In the genomic region with DNA sequence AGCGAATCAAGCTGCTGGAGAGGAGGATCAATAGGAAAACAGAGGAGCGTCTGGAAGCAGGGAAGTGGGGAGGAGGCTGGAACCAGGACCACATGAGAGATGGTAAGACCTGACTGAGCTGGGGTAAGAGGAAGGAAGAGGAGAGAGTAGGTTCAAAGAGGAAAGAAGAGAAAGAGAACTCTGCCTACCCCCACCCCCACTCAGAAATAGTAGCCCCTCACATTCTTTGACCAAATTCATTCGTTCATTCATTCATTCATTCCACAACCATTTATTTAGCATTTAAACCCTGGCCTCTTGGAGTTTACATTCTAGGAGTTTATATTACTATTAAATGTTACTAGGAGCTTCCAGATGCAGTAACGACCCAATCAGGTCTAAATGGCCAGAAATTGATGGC, we compare ENCODE assay signal across 24 cellular contexts. TPM values are rescaled to one million over a fixed set of nuclear protein-coding genes. Genes with fewer than 3 reads are reported as not detected.
A peak's percentile ranks its signal among the peaks of the same experiment; 100 is the strongest.
DNase-seq lines count a peak whose midpoint lies in the region; ATAC-seq and TF ChIP-seq lines count a peak whose summit lies in the region.
"Had no signal": no experiment of that assay in that cellular context is flagged by ENCODE, and none has a peak within 500 bp of the region (broad histone marks: within the 10 kb centered on the region; RNA-seq: fewer than 3 reads in every experiment).

No MANE protein-coding gene starts in this region.

- H3K4me3 Mint-ChIP-seq in MCF 10A (ENCODE audit: unreplicated experiment) (no peak overlapping the region), activated B cell treated with CpG ODN at 0.5 μM for 24 hours (no peak overlapping the region)
- H3K4me3 Mint-ChIP-seq in activated T-helper 1 cell treated with anti-CD3 and anti-CD28 coated beads, Interleukin-12 subunit alpha, Interleukin-12 subunit beta, Interleukin-2, Interleukin-4 antibody, amounts not matched to agents 30 ng/mL and 10 ng/mL and 1 ng/mL, durations not matched to agents 14 hours and 24 hours and 36 hours: no peak overlapping the region
- H3K4me3 Mint-ChIP-seq: GM23338; T-helper 1 cell treated with Interleukin-12 subunit alpha and Interleukin-12 subunit beta and Interleukin-4 antibody, amounts not matched to agents 30 μg/mL and 1 μg/mL, for 36 hours had no signal

- H3K79me1 ChIP-seq in IMR-90 (ENCODE audit: low read depth in 1 of 2, low read length in 2 of 2): no peaks in the 10 kb centered on the region

- H4K20me1 ChIP-seq in mammary epithelial cell (ENCODE audit: insufficient read depth, low read length): no peaks in the 10 kb centered on the region
- H4K20me1 ChIP-seq in IMR-90 (ENCODE audit: insufficient read depth, low read length): no peaks in the 10 kb centered on the region; the same call in 1 of the 2 replicates

- H3K27me3 Mint-ChIP-seq in MCF 10A (ENCODE audit: insufficient read depth, unreplicated experiment) (peaks cover 71% of the 10 kb centered on the region), activated B cell treated with CpG ODN at 0.5 μM for 24 hours (peaks cover 2% of the 10 kb centered on the region)
- H3K27me3 Mint-ChIP-seq in activated T-helper 1 cell treated with anti-CD3 and anti-CD28 coated beads, Interleukin-12 subunit alpha, Interleukin-12 subunit beta, Interleukin-2, Interleukin-4 antibody, amounts not matched to agents 30 ng/mL and 10 ng/mL and 1 ng/mL, durations not matched to agents 14 hours and 24 hours and 36 hours (ENCODE audit: insufficient read depth): peaks cover 51% of the 10 kb centered on the region

- H3K23ac ChIP-seq in IMR-90 (ENCODE audit: low read depth, low read length): no peak overlapping the region

- H3K27ac ChIP-seq in mammary epithelial cell (ENCODE audit: insufficient read depth, low read depth, low read length) (no peak overlapping the region), IMR-90 (ENCODE audit: insufficient read depth, low read length) (no peak overlapping the region), spleen (peak overlapping the region in 7 of 8 donors; percentile 63 to 91 (median 81))
- H3K27ac ChIP-seq: RWPE1, SJCRH30 had no signal

- TF ChIP-seq CTCF in MCF 10A (IDR thresholded peaks at IDR 0.05; ENCODE audit: unreplicated experiment) (no peak), mammary epithelial cell (conservative IDR thresholded peaks at IDR 0.05 in 1 of 2, IDR thresholded peaks at IDR 0.05 in 1 of 2; ENCODE audit: extremely low read depth in 1 of 2, insufficient read depth in 1 of 2, low read depth in 1 of 2, low read length in 2 of 2) (no peak), IMR-90 (conservative IDR thresholded peaks at IDR 0.05; ENCODE audit: low read depth, low read length) (no peak), activated B cell treated with CpG ODN at 0.5 μM for 24 hours (IDR thresholded peaks at IDR 0.05) (no peak), spleen (IDR thresholded peaks at IDR 0.05 in 8 of 11, conservative IDR thresholded peaks at IDR 0.05 in 3 of 11) (no peak), GM10248 (IDR thresholded peaks at IDR 0.05; ENCODE audit: control extremely low read depth, extremely low read depth, low read depth, missing control alignments) (no peak)

- in situ Hi-C loops in mammary epithelial cell (cut with MboI; ENCODE audit: low sequenced_read_pairs in 2 of 2): no loop called here
- in situ Hi-C loops in IMR-90 (cut with MboI; ENCODE audit: low sequenced_read_pairs): no loop called here

- no peak overlapping the region for H3K4me2 ChIP-seq in mammary epithelial cell (ENCODE audit: insufficient read depth, low read depth, low read length)
- no peak overlapping the region for H3K4me2 ChIP-seq in IMR-90 (ENCODE audit: low read depth, low read length)
- H3K4me2 ChIP-seq: GM23338 had no signal

- no peak overlapping the region for H3K4ac ChIP-seq in IMR-90 (ENCODE audit: low read depth, low read length)

- H3K9me3 Mint-ChIP-seq in MCF 10A (ENCODE audit: unreplicated experiment): no peaks in the 10 kb centered on the region
- peaks cover 3% of the 10 kb centered on the region for H3K9me3 Mint-ChIP-seq in activated B cell treated with CpG ODN at 0.5 μM for 24 hours
- no peaks in the 10 kb centered on the region for H3K9me3 Mint-ChIP-seq in activated T-helper 1 cell treated with anti-CD3 and anti-CD28 coated beads, Interleukin-12 subunit alpha, Interleukin-12 subunit beta, Interleukin-2, Interleukin-4 antibody, amounts not matched to agents 30 ng/mL and 10 ng/mL and 1 ng/mL, durations not matched to agents 14 hours and 24 hours and 36 hours
- H3K9me3 Mint-ChIP-seq: T-helper 1 cell treated with Interleukin-12 subunit alpha and Interleukin-12 subunit beta and Interleukin-4 antibody, amounts not matched to agents 30 μg/mL and 1 μg/mL, for 36 hours had no signal

- H3K36me3 Mint-ChIP-seq in MCF 10A (ENCODE audit: insufficient read depth, unreplicated experiment) (no peaks in the 10 kb centered on the region), activated B cell treated with CpG ODN at 0.5 μM for 24 hours (ENCODE audit: low read depth) (no peaks in the 10 kb centered on the region)
- H3K36me3 Mint-ChIP-seq in activated T-helper 1 cell treated with anti-CD3 and anti-CD28 coated beads, Interleukin-12 subunit alpha, Interleukin-12 subunit beta, Interleukin-2, Interleukin-4 antibody, amounts not matched to agents 30 ng/mL and 10 ng/mL and 1 ng/mL, durations not matched to agents 14 hours and 24 hours and 36 hours (ENCODE audit: low read depth): no peaks in the 10 kb centered on the region

- peaks cover 15% of the 10 kb centered on the region for H3K4me1 Mint-ChIP-seq in MCF 10A (ENCODE audit: insufficient read depth, unreplicated experiment)
- peaks cover 80% of the 10 kb centered on the region for H3K4me1 Mint-ChIP-seq in activated B cell treated with CpG ODN at 0.5 μM for 24 hours
- no peaks in the 10 kb centered on the region for H3K4me1 Mint-ChIP-seq in activated T-helper 1 cell treated with anti-CD3 and anti-CD28 coated beads, Interleukin-12 subunit alpha, Interleukin-12 subunit beta, Interleukin-2, Interleukin-4 antibody, amounts not matched to agents 30 ng/mL and 10 ng/mL and 1 ng/mL, durations not matched to agents 14 hours and 24 hours and 36 hours (ENCODE audit: low read depth)

- H2BK15ac ChIP-seq in IMR-90 (ENCODE audit: low read depth, low read length): no peak overlapping the region

- H3K14ac ChIP-seq in IMR-90 (replicated peaks; ENCODE audit: low read depth, low read length): no peak overlapping the region

- peak overlapping the region; percentile 81; the same call in 1 of the 2 replicates for H2BK20ac ChIP-seq in IMR-90 (ENCODE audit: low read depth, low read length)

- no peak overlapping the region for H2BK5ac ChIP-seq in IMR-90 (ENCODE audit: low read depth, low read length, poor library complexity, severe bottlenecking)

- no peak overlapping the region for H3K9ac ChIP-seq in mammary epithelial cell (ENCODE audit: insufficient read depth, low read length)
- no peak overlapping the region for H3K9ac ChIP-seq in IMR-90 (ENCODE audit: low read depth, low read length)

- H3K4me3 ChIP-seq in mammary epithelial cell (replicated peaks in 1 of 3; ENCODE audit: insufficient read depth in 1 of 3, low read depth in 2 of 3, low read length in 3 of 3) (no peak overlapping the region), IMR-90 (ENCODE audit: insufficient read depth, low read depth, low read length) (no peak overlapping the region), spleen (peak overlapping the region in 1 of 8 donors; percentile 34)
- H3K4me3 ChIP-seq: GM23338, SJCRH30 had no signal

- no peak for TF ChIP-seq RAD21 in IMR-90 (IDR thresholded peaks at IDR 0.05; ENCODE audit: low read length)

- H2AFZ ChIP-seq in mammary epithelial cell (ENCODE audit: low read depth, low read length) (no peak overlapping the region), IMR-90 (replicated peaks; ENCODE audit: low read length, poor library complexity) (no peak overlapping the region)
- H2AFZ ChIP-seq: GM23338 had no signal

- H3K36me3 ChIP-seq in mammary epithelial cell (ENCODE audit: insufficient read depth, low read length) (no peaks in the 10 kb centered on the region), IMR-90 (ENCODE audit: control insufficient read depth, insufficient read depth, low read length) (no peaks in the 10 kb centered on the region), spleen (peaks cover 0 to 8% (median under 1%) of the 10 kb centered on the region in 6 donors)
- H3K36me3 ChIP-seq: SJCRH30 had no signal

- no peak for TF ChIP-seq POLR2A in IMR-90 (IDR thresholded peaks at IDR 0.05; ENCODE audit: low read depth, low read length)
- no peak for TF ChIP-seq POLR2A in spleen (IDR thresholded peaks at IDR 0.05)

- WGBS in mammary epithelial cell (ENCODE audit: low coverage, missing lambda C conversion rate): 35% methylated on average over 4 of the region's 4 CpGs
- WGBS in IMR-90 (ENCODE audit: extremely low coverage in 2 of 2, insufficient read length in 1 of 2), 2 experiments: no CpG with 5 or more reads among the region's 4 CpGs
- 43 to 70% (median 54%) methylated on average over 4 of the region's 4 CpGs for WGBS in spleen, 5 donors

- POLR2A ChIA-PET in MCF 10A (lab: Yijun Ruan, JAX) (no interaction called here), IMR-90 (lab: Charles Lee; ENCODE audit: unreplicated experiment) (interaction anchor here (0.5 kb wide), 1 partner anchor 27 kb away, joined by 7 read pairs; no protein-coding TSS in a partner anchor), activated B cell treated with CpG ODN at 0.5 μM for 24 hours (lab: Charles Lee) (interaction anchor here (0.6 to 11.3 kb wide), 7 partner anchors 18 to 168 kb away, joined by 3 to 453 read pairs (median 8); partner anchors contain the start of gene HCK), GM10248 (lab: Yijun Ruan, JAX) (no interaction called here)

- peak overlapping the region; percentile 66 for H2BK120ac ChIP-seq in IMR-90 (ENCODE audit: low read depth, low read length)

- H3K18ac ChIP-seq in IMR-90 (ENCODE audit: low read depth, low read length): no peak overlapping the region; the same call in 1 of the 2 replicates

- H4K8ac ChIP-seq in IMR-90 (ENCODE audit: low read depth in 2 of 2, low read length in 2 of 2): no peak overlapping the region

- H3K9me3 ChIP-seq in mammary epithelial cell (replicated peaks; ENCODE audit: insufficient read depth, low read length): no peaks in the 10 kb centered on the region
- H3K9me3 ChIP-seq in IMR-90 (ENCODE audit: control insufficient read depth, insufficient read depth, low read length): peaks cover 3% of the 10 kb centered on the region
- no peaks in the 10 kb centered on the region for H3K9me3 ChIP-seq in spleen
- H3K9me3 ChIP-seq: SJCRH30 had no signal

- no peaks in the 10 kb centered on the region for H3K79me2 ChIP-seq in mammary epithelial cell (ENCODE audit: insufficient read depth, low read length)

- no peak overlapping the region for H3K27ac Mint-ChIP-seq in MCF 10A (ENCODE audit: low read depth, unreplicated experiment)
- H3K27ac Mint-ChIP-seq in activated B cell treated with CpG ODN at 0.5 μM for 24 hours: peak overlapping the region; percentile 88
- no peak overlapping the region for H3K27ac Mint-ChIP-seq in activated T-helper 1 cell treated with anti-CD3 and anti-CD28 coated beads, Interleukin-12 subunit alpha, Interleukin-12 subunit beta, Interleukin-2, Interleukin-4 antibody, amounts not matched to agents 30 ng/mL and 10 ng/mL and 1 ng/mL, durations not matched to agents 14 hours and 24 hours and 36 hours
- H3K27ac Mint-ChIP-seq: GM23338; T-helper 1 cell treated with Interleukin-12 subunit alpha and Interleukin-12 subunit beta and Interleukin-4 antibody, amounts not matched to agents 30 μg/mL and 1 μg/mL, for 36 hours had no signal

- H3K27me3 ChIP-seq in mammary epithelial cell (ENCODE audit: insufficient read depth, low read length): no peaks in the 10 kb centered on the region
- H3K27me3 ChIP-seq in IMR-90 (ENCODE audit: control insufficient read depth, insufficient read depth, low read length): peaks cover 72% of the 10 kb centered on the region
- peaks cover 0 to 26% (median 0%) of the 10 kb centered on the region in 7 donors for H3K27me3 ChIP-seq in spleen (replicated peaks in 1 of 7)
- H3K27me3 ChIP-seq: SJCRH30 had no signal

- CTCF ChIA-PET in MCF 10A (lab: Yijun Ruan, JAX): interaction anchor here (0.9 to 12.2 kb wide), 5 partner anchors 29 to 190 kb away, joined by 3 to 180 read pairs (median 5); no protein-coding TSS in a partner anchor
- CTCF ChIA-PET in mammary epithelial cell (lab: Charles Lee; ENCODE audit: low non-redundant PET): interaction anchor here (0.5 kb wide), 1 partner anchor 581 kb away, joined by 4 read pairs; no protein-coding TSS in a partner anchor
- CTCF ChIA-PET in IMR-90 (lab: Yijun Ruan, JAX): interaction anchor here (1.1 to 1.3 kb wide), 2 partner anchors 53 to 55 kb away, joined by 3 to 5 read pairs; no protein-coding TSS in a partner anchor
- CTCF ChIA-PET in activated B cell treated with CpG ODN at 0.5 μM for 24 hours (lab: Charles Lee): interaction anchor here (1.0 to 4.3 kb wide), 14 partner anchors 10 to 73 kb away, joined by 3 to 96 read pairs (median 7); partner anchors contain the start of genes HCK and TM9SF4
- CTCF ChIA-PET in GM10248 (lab: Yijun Ruan, JAX): interaction anchor here (0.8 to 8.1 kb wide), 13 partner anchors 13 to 213 kb away, joined by 3 to 92 read pairs (median 6); no protein-coding TSS in a partner anchor

- H4K91ac ChIP-seq in IMR-90 (ENCODE audit: insufficient read depth, low read depth, low read length): no peak overlapping the region

- BruUV-seq in MCF 10A (replicated peaks; lab: Mats Ljungman, UMichigan) (TSS peak; percentile 48), mammary epithelial cell (replicated peaks; lab: Mats Ljungman, UMichigan) (no TSS peak), IMR-90 (replicated peaks; lab: Mats Ljungman, UMichigan) (no TSS peak)

- no peak for DNase-seq in MCF 10A (ENCODE audit: unreplicated experiment)
- no peak for DNase-seq in mammary epithelial cell
- no peak for DNase-seq in IMR-90
- DNase-seq in activated B cell treated with CpG ODN at 0.5 μM for 24 hours: no peak
- DNase-seq in spleen: no peak
- DNase-seq in mucosa of gallbladder (ENCODE audit: low spot score): no peak
- DNase-seq in GM10248 (ENCODE audit: extremely low spot score): no peak
- DNase-seq in activated T-helper 1 cell treated with anti-CD3 and anti-CD28 coated beads, Interleukin-12 subunit alpha, Interleukin-12 subunit beta, Interleukin-2, Interleukin-4 antibody, amounts not matched to agents 30 ng/mL and 10 ng/mL and 1 ng/mL, durations not matched to agents 14 hours and 24 hours and 36 hours (ENCODE audit: low spot score): no peak
- DNase-seq: C1 segment of cervical spinal cord, GDM1, HCEC 1CT, KG1, NCI-H1092, NCI-H146, NCI-H2029 treated with DMSO at 0.1 percent for 48 hours, NCI-H2171 treated with DMSO at 0.1 percent for 48 hours, NCI-H446, NCI-H526 treated with DMSO at 0.1 percent for 48 hours, SJCRH30 had no signal

- H2AK5ac ChIP-seq in IMR-90 (ENCODE audit: low read depth, low read length): no peak overlapping the region

- dilution Hi-C loops in mammary epithelial cell (cut with HindIII; ENCODE audit: low sequenced_read_pairs) (no loop called here), IMR-90 (cut with HindIII; ENCODE audit: low sequenced_read_pairs, unreplicated experiment) (no loop called here)

- H4K5ac ChIP-seq in IMR-90 (ENCODE audit: low read depth, low read length): no peak overlapping the region; the same call in 1 of the 2 replicates

- H2AK9ac ChIP-seq in IMR-90 (replicated peaks; ENCODE audit: low read depth, low read length, poor library complexity): no peak overlapping the region

- no peak for ATAC-seq in IMR-90 (ENCODE audit: low read depth)
- no peak for ATAC-seq in activated B cell treated with CpG ODN at 0.5 μM for 24 hours (ENCODE audit: low read depth)
- ATAC-seq: GM23338 had no signal

- no peak overlapping the region for H3K56ac ChIP-seq in IMR-90 (ENCODE audit: extremely low read depth, insufficient read depth, low read length)

- H3K4me1 ChIP-seq in mammary epithelial cell (ENCODE audit: insufficient read depth, low read length) (peaks cover 7% of the 10 kb centered on the region), IMR-90 (ENCODE audit: control insufficient read depth, insufficient read depth, low read length) (no peaks in the 10 kb centered on the region), spleen (peaks cover 21 to 100% (median 76%) of the 10 kb centered on the region in 6 donors)
- H3K4me1 ChIP-seq: SJCRH30 had no signal

- no peaks in the 10 kb centered on the region for H3K9me1 ChIP-seq in IMR-90 (ENCODE audit: insufficient read depth, low read length)

- intact Hi-C loops in MCF 10A (cut with micrococcal nuclease) (no loop called here), mammary epithelial cell (cut with micrococcal nuclease) (loop anchor here (10.0 kb wide), 1 partner anchor 169 kb away; the partner anchor contains the start of genes PLAGL2 and POFUT1), IMR-90 (cut with micrococcal nuclease) (no loop called here), activated B cell treated with CpG ODN at 0.5 μM for 24 hours (cut with micrococcal nuclease) (loop anchor here (5.0 kb wide), 1 partner anchor 171 kb away; the partner anchor contains the start of genes PLAGL2 and POFUT1), spleen (cut with DNase I; ENCODE audit: low total_unique reads) (no loop called here)
- intact Hi-C loops in activated T-helper 1 cell treated with anti-CD3 and anti-CD28 coated beads, Interleukin-12 subunit alpha, Interleukin-12 subunit beta, Interleukin-2, Interleukin-4 antibody, amounts not matched to agents 30 ng/mL and 10 ng/mL and 1 ng/mL, durations not matched to agents 14 hours and 24 hours and 36 hours (cut with micrococcal nuclease): no loop called here

RNA-seq across cellular contexts. Expression of gene HCK, which starts 15.8 kb away (rescaled TPM):
- not detected in 2 replicates for total RNA-seq in MCF 10A (2022)
- total RNA-seq in mammary epithelial cell: not detected
- polyA plus RNA-seq in mammary epithelial cell: not detected
- polyA minus RNA-seq in mammary epithelial cell: not detected
- total RNA-seq in IMR-90 (2012; rRNA removed): not detected in 2 replicates
- not detected in 2 replicates for polyA plus RNA-seq in IMR-90 (2012; rRNA removed)
- polyA plus RNA-seq in IMR-90 (2012; cell fraction: cytosol; rRNA removed): not detected in 2 replicates
- polyA plus RNA-seq in IMR-90 (2012; cell fraction: nucleus; rRNA removed; ENCODE audit: low replicate concordance): not detected in 2 replicates
- 183 TPM in 2 replicates for total RNA-seq in activated B cell treated with CpG ODN at 0.5 μM for 24 hours
- 100 to 1,000 TPM; 139 to 341 (median 155) TPM for total RNA-seq in spleen
- polyA plus RNA-seq in spleen: 10 to 100 TPM; 44.3 to 76.4 (median 53.0) TPM
- total RNA-seq in mucosa of gallbladder: 11.7 TPM
- total RNA-seq in activated T-helper 1 cell treated with anti-CD3 and anti-CD28 coated beads, Interleukin-12 subunit alpha, Interleukin-12 subunit beta, Interleukin-2, Interleukin-4 antibody, amounts not matched to agents 30 ng/mL and 10 ng/mL and 1 ng/mL, durations not matched to agents 14 hours and 24 hours and 36 hours: 0.22 and 0.23 TPM in 2 replicates
- total RNA-seq: A673, Daoy, SJCRH30 had no signal
- polyA plus RNA-seq: GM23338 had no signal

RNA-seq across cellular contexts. Expression of gene CCM2L, which starts 26.0 kb away (rescaled TPM):
- not detected in 2 replicates for total RNA-seq in MCF 10A (2022)
- not detected for total RNA-seq in mammary epithelial cell
- not detected for polyA plus RNA-seq in mammary epithelial cell
- not detected for polyA minus RNA-seq in mammary epithelial cell
- total RNA-seq in IMR-90 (2012; rRNA removed): not detected in 2 replicates
- not detected in 2 replicates for polyA plus RNA-seq in IMR-90 (2012; rRNA removed)
- not detected in 2 replicates for polyA plus RNA-seq in IMR-90 (2012; cell fraction: cytosol; rRNA removed)
- polyA plus RNA-seq in IMR-90 (2012; cell fraction: nucleus; rRNA removed; ENCODE audit: low replicate concordance): not detected in 2 replicates
- total RNA-seq in activated B cell treated with CpG ODN at 0.5 μM for 24 hours: 0.11 and 0.20 TPM in 2 replicates
- total RNA-seq in spleen: 100 to 1,000 TPM in 5 of 7 donors, 10 to 100 TPM in 2; 64.8 to 186 (median 138) TPM
- 100 to 1,000 TPM in 1 of 3 donors, 10 to 100 TPM in 2; 27.6 to 158 (median 71.1) TPM for polyA plus RNA-seq in spleen
- total RNA-seq in mucosa of gallbladder: 5.6 TPM
- total RNA-seq in activated T-helper 1 cell treated with anti-CD3 and anti-CD28 coated beads, Interleukin-12 subunit alpha, Interleukin-12 subunit beta, Interleukin-2, Interleukin-4 antibody, amounts not matched to agents 30 ng/mL and 10 ng/mL and 1 ng/mL, durations not matched to agents 14 hours and 24 hours and 36 hours: not detected in 2 replicates
- total RNA-seq: A673 had no signal

Comparison
In these comparisons a context has a peak if more than half of its experiments do, and no peak if none do; other contexts are left out.
1. intact Hi-C loops: an anchor here in mammary epithelial cell (10.0 kb wide) and activated B cell treated with CpG ODN at 0.5 μM for 24 hours (5.0 kb wide); none called in MCF 10A, IMR-90, spleen and activated T-helper 1 cell treated with anti-CD3 and anti-CD28 coated beads, Interleukin-12 subunit alpha, Interleukin-12 subunit beta, Interleukin-2, Interleukin-4 antibody, amounts not matched to agents 30 ng/mL and 10 ng/mL and 1 ng/mL, durations not matched to agents 14 hours and 24 hours and 36 hours.
2. H3K27ac ChIP-seq: peak in spleen (7 of 8); none in mammary epithelial cell (single experiment) and IMR-90 (single experiment).
3. RNA of gene HCK, which starts 15.8 kb away (total RNA-seq): 183 TPM in activated B cell treated with CpG ODN at 0.5 μM for 24 hours and 139 to 341 TPM in spleen; 11.7 TPM in mucosa of gallbladder (single experiment), 0.22 to 0.23 TPM in activated T-helper 1 cell treated with anti-CD3 and anti-CD28 coated beads, Interleukin-12 subunit alpha, Interleukin-12 subunit beta, Interleukin-2, Interleukin-4 antibody, amounts not matched to agents 30 ng/mL and 10 ng/mL and 1 ng/mL, durations not matched to agents 14 hours and 24 hours and 36 hours, not detected in mammary epithelial cell, not detected in MCF 10A and not detected in IMR-90; every median in the first group is over 10 times any median in the second.
4. POLR2A ChIA-PET loops: an anchor here in IMR-90 (0.5 kb wide) and activated B cell treated with CpG ODN at 0.5 μM for 24 hours (0.6 to 11.3 kb wide); none called in MCF 10A and GM10248.